ENCODE assay signal across 29 cellular contexts in the genomic region with DNA sequence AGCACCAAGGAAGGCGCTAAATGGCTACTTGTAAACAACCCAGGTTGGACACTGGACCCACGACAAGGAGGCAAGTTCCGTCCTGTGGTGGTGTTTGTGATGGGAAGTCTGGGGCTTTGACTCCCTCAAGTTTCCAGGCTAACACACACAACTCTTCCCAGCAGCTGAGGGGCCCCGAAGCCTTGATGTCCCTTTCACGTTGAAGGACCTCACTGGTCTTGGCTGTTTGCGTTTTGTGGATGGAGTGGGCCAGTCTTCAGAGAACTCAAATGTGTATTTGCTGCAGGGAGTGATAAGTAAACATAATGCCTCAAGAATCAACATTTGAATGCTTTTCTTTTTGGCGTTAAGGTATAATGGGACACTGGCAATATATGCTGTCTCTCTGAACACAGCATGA.
"Had no signal": no experiment of that assay in that cellular context is flagged by ENCODE, and none has a peak within 500 bp of the region (broad histone marks: within the 10 kb centered on the region; RNA-seq: fewer than 3 reads in every experiment).

No MANE protein-coding gene starts in this region.

- H3K36me3 ChIP-seq: left lung, lower lobe of right lung, ovary, right atrium auricular region, right lobe of liver, thyroid gland, transverse colon, upper lobe of left lung had no signal

- H3K4me2 ChIP-seq: smooth muscle cell had no signal

- H3K36me3 Mint-ChIP-seq: immature natural killer cell had no signal

- H3K9me3 ChIP-seq: left lung, lower lobe of right lung, ovary, right atrium auricular region, right lobe of liver, testis, thyroid gland, transverse colon, upper lobe of left lung had no signal

- H3K9me3 Mint-ChIP-seq: immature natural killer cell; naive thymus-derived CD8-positive, alpha-beta T cell; nephron; neural crest cell; stimulated activated memory B cell treated with anti-CD40 and anti-IgM and Interleukin-4, amounts not matched to agents 10 μg/mL and 1 μg/mL and 100 μg/mL, for 72 hours; stimulated activated naive CD8-positive, alpha-beta T cell treated with anti-CD3 and anti-CD28 coated beads, Interleukin-15, amount 100 ng/mL, for 72 hours had no signal

- H3K27me3 ChIP-seq: left lung, ovary, right atrium auricular region, right lobe of liver, testis, thyroid gland, transverse colon, upper lobe of left lung had no signal

- ATAC-seq: left colon; left lung; lower lobe of right lung; naive thymus-derived CD8-positive, alpha-beta T cell; right lobe of liver; stimulated activated memory B cell treated with anti-CD40 and anti-IgM and Interleukin-4, amounts not matched to agents 10 μg/mL and 1 μg/mL and 100 μg/mL, for 72 hours; stimulated activated naive CD8-positive, alpha-beta T cell treated with anti-CD3 and anti-CD28 coated beads, Interleukin-15, amount 100 ng/mL, for 72 hours had no signal

- H3K4me3 Mint-ChIP-seq: immature natural killer cell; naive thymus-derived CD8-positive, alpha-beta T cell; nephron; neural crest cell; stimulated activated memory B cell treated with anti-CD40 and anti-IgM and Interleukin-4, amounts not matched to agents 10 μg/mL and 1 μg/mL and 100 μg/mL, for 72 hours; stimulated activated naive CD8-positive, alpha-beta T cell treated with anti-CD3 and anti-CD28 coated beads, Interleukin-15, amount 100 ng/mL, for 72 hours had no signal

- H3K27ac ChIP-seq: left lung, lower lobe of right lung, ovary, right atrium auricular region, right lobe of liver, testis, thyroid gland, transverse colon, upper lobe of left lung had no signal

- H3K27me3 Mint-ChIP-seq: naive thymus-derived CD8-positive, alpha-beta T cell; progenitor cell of endocrine pancreas; stimulated activated memory B cell treated with anti-CD40 and anti-IgM and Interleukin-4, amounts not matched to agents 10 μg/mL and 1 μg/mL and 100 μg/mL, for 72 hours; stimulated activated naive CD8-positive, alpha-beta T cell treated with anti-CD3 and anti-CD28 coated beads, Interleukin-15, amount 100 ng/mL, for 72 hours had no signal

- FAIRE-seq: islet of Langerhans, kidney, urothelium cell line had no signal

- H3K4me1 Mint-ChIP-seq: immature natural killer cell; nephron; stimulated activated memory B cell treated with anti-CD40 and anti-IgM and Interleukin-4, amounts not matched to agents 10 μg/mL and 1 μg/mL and 100 μg/mL, for 72 hours; stimulated activated naive CD8-positive, alpha-beta T cell treated with anti-CD3 and anti-CD28 coated beads, Interleukin-15, amount 100 ng/mL, for 72 hours had no signal

- DNase-seq: hypothalamus; immature natural killer cell; kidney; left colon; left lung; lower lobe of right lung; mammary epithelial cell; mesenchymal stem cell; naive thymus-derived CD8-positive, alpha-beta T cell; ovary; right lobe of liver; stimulated activated CD4-positive, alpha-beta T cell treated with anti-CD3 and anti-CD28 coated beads, Interleukin-1b, Interleukin-23, amount 100 ng/mL, for 48 hours; stimulated activated CD4-positive, alpha-beta T cell treated with anti-CD3 and anti-CD28 coated beads, Interleukin-2, amount 100 ng/mL, for 48 hours; stimulated activated CD4-positive, alpha-beta T cell treated with anti-CD3 and anti-CD28 coated beads, Interleukin-4, amount 100 ng/mL, for 4 hours; stimulated activated CD8-positive, alpha-beta memory T cell treated with anti-CD3 and anti-CD28 coated beads, Interleukin-4, amount 100 ng/mL, for 48 hours; stimulated activated naive CD4-positive, alpha-beta T cell treated with Interleukin-2 at 50 U/mL for 16 hours; stimulated activated naive CD8-positive, alpha-beta T cell treated with anti-CD3 and anti-CD28 coated beads, Interleukin-15, amount 100 ng/mL, for 72 hours; testis; thyroid gland; transverse colon; upper lobe of left lung had no signal

- H3K4me3 ChIP-seq: left lung, lower lobe of right lung, ovary, right atrium auricular region, right lobe of liver, smooth muscle cell, testis, thyroid gland, transverse colon, upper lobe of left lung had no signal

- H3K4me1 ChIP-seq: left lung, lower lobe of right lung, right atrium auricular region, right lobe of liver, testis, thyroid gland, upper lobe of left lung had no signal

- H3K27ac Mint-ChIP-seq: immature natural killer cell; naive thymus-derived CD8-positive, alpha-beta T cell; nephron; progenitor cell of endocrine pancreas; stimulated activated memory B cell treated with anti-CD40 and anti-IgM and Interleukin-4, amounts not matched to agents 10 μg/mL and 1 μg/mL and 100 μg/mL, for 72 hours; stimulated activated naive CD8-positive, alpha-beta T cell treated with anti-CD3 and anti-CD28 coated beads, Interleukin-15, amount 100 ng/mL, for 72 hours had no signal
